Comparison of ENCODE assay signal across 24 cellular contexts in genomic region chr7:2230226-2230625, GRCh38. TPM values are rescaled to one million over a fixed set of nuclear protein-coding genes. Genes with fewer than 3 reads are reported as not detected.
DNase-seq lines count a peak whose midpoint lies in the region; ATAC-seq and TF ChIP-seq lines count a peak whose summit lies in the region.
"Had no signal": no experiment of that assay in that cellular context is flagged by ENCODE, and none has a peak within 500 bp of the region (broad histone marks: within the 10 kb centered on the region; RNA-seq: fewer than 3 reads in every experiment).

No MANE protein-coding gene starts in this region.

- H3K4me1 Mint-ChIP-seq in CD4-positive, CD25-positive, alpha-beta regulatory T cell: peaks cover 0 to 58% (median 22%) of the 10 kb centered on the region in 4 donors
- H3K4me1 Mint-ChIP-seq in CD8-positive, alpha-beta memory T cell: peaks cover 29 to 54% (median 37%) of the 10 kb centered on the region in 3 donors
- H3K4me1 Mint-ChIP-seq in activated T-helper 17 cell treated with anti-CD3 and anti-CD28 coated beads, Interleukin-2, amount 50 U/mL, for 72 hours: peaks cover 9% of the 10 kb centered on the region
- H3K4me1 Mint-ChIP-seq in nephron progenitor cell: peaks cover 32% of the 10 kb centered on the region
- H3K4me1 Mint-ChIP-seq in activated CD4-positive, alpha-beta T cell treated with anti-CD3 and anti-CD28 coated beads, Interleukin-2, amount 10 ng/mL, durations not matched to agents 24 days and 14 days: peaks cover 21% of the 10 kb centered on the region

- CTCF ChIA-PET in CD8-positive, alpha-beta memory T cell (lab: Charles Lee): no interaction called here

- H3K27ac ChIP-seq in CD4-positive, CD25-positive, alpha-beta regulatory T cell (ENCODE audit: insufficient read depth, low read length, poor library complexity, severe bottlenecking): no peak overlapping the region
- no peak overlapping the region for H3K27ac ChIP-seq in CD8-positive, alpha-beta memory T cell (ENCODE audit: low read depth, low read length)
- H3K27ac ChIP-seq: coronary artery, esophagus squamous epithelium, HL-60, left lung, thyroid gland, VCaP had no signal

- POLR2A ChIA-PET in CD8-positive, alpha-beta memory T cell (lab: Charles Lee): no interaction called here

- intact Hi-C loops in activated CD4-positive, alpha-beta T cell treated with anti-CD3 and anti-CD28 coated beads, Interleukin-2, amount 10 ng/mL, durations not matched to agents 24 days and 14 days (cut with micrococcal nuclease): loop anchor here (5.0 kb wide), 4 partner anchors 118 to 663 kb away; partner anchors contain the start of genes CHST12 and EIF3B

- no peaks in the 10 kb centered on the region for H3K27me3 ChIP-seq in CD4-positive, CD25-positive, alpha-beta regulatory T cell (ENCODE audit: control insufficient read depth, insufficient read depth, low read length)
- H3K27me3 ChIP-seq in CD8-positive, alpha-beta memory T cell (ENCODE audit: insufficient read depth, low read length, poor library complexity, severe bottlenecking): no peaks in the 10 kb centered on the region
- H3K27me3 ChIP-seq: esophagus squamous epithelium, left lung, thyroid gland had no signal

- H3K4me1 ChIP-seq in CD4-positive, CD25-positive, alpha-beta regulatory T cell (ENCODE audit: control insufficient read depth, insufficient read depth, low read length, poor library complexity, severe bottlenecking): peaks cover 28% of the 10 kb centered on the region
- H3K4me1 ChIP-seq in CD8-positive, alpha-beta memory T cell (ENCODE audit: insufficient read depth, low read length): peaks cover 28% of the 10 kb centered on the region

- H3K9me3 Mint-ChIP-seq in CD4-positive, CD25-positive, alpha-beta regulatory T cell: no peaks in the 10 kb centered on the region
- H3K9me3 Mint-ChIP-seq in CD8-positive, alpha-beta memory T cell: no peaks in the 10 kb centered on the region
- H3K9me3 Mint-ChIP-seq in activated T-helper 17 cell treated with anti-CD3 and anti-CD28 coated beads, Interleukin-2, amount 50 U/mL, for 72 hours: no peaks in the 10 kb centered on the region
- no peaks in the 10 kb centered on the region for H3K9me3 Mint-ChIP-seq in nephron progenitor cell
- H3K9me3 Mint-ChIP-seq in activated CD4-positive, alpha-beta T cell treated with anti-CD3 and anti-CD28 coated beads, Interleukin-2, amount 10 ng/mL, durations not matched to agents 24 days and 14 days: no peaks in the 10 kb centered on the region
- H3K9me3 Mint-ChIP-seq: activated naive CD4-positive, alpha-beta T cell treated with anti-CD3 and anti-CD28 coated beads for 36 hours; stimulated activated naive CD8-positive, alpha-beta T cell treated with anti-CD3 and anti-CD28 coated beads, Interleukin-15, Interleukin-2, amounts not matched to agents 100 ng/mL and 50 ng/mL, for 24 hours had no signal

- H3K27me3 Mint-ChIP-seq in CD4-positive, CD25-positive, alpha-beta regulatory T cell: no peaks in the 10 kb centered on the region
- no peaks in the 10 kb centered on the region for H3K27me3 Mint-ChIP-seq in CD8-positive, alpha-beta memory T cell
- no peaks in the 10 kb centered on the region for H3K27me3 Mint-ChIP-seq in activated T-helper 17 cell treated with anti-CD3 and anti-CD28 coated beads, Interleukin-2, amount 50 U/mL, for 72 hours
- H3K27me3 Mint-ChIP-seq in nephron progenitor cell (ENCODE audit: low read depth, poor library complexity): no peaks in the 10 kb centered on the region
- no peaks in the 10 kb centered on the region for H3K27me3 Mint-ChIP-seq in activated CD4-positive, alpha-beta T cell treated with anti-CD3 and anti-CD28 coated beads, Interleukin-2, amount 10 ng/mL, durations not matched to agents 24 days and 14 days
- H3K27me3 Mint-ChIP-seq: stimulated activated naive CD8-positive, alpha-beta T cell treated with anti-CD3 and anti-CD28 coated beads, Interleukin-15, Interleukin-2, amounts not matched to agents 100 ng/mL and 50 ng/mL, for 24 hours had no signal

- no peak for DNase-seq in CD4-positive, CD25-positive, alpha-beta regulatory T cell
- DNase-seq in CD8-positive, alpha-beta memory T cell: no peak
- DNase-seq in nephron progenitor cell: no peak
- DNase-seq in activated CD4-positive, alpha-beta T cell treated with anti-CD3 and anti-CD28 coated beads, Interleukin-2, amount 10 ng/mL, durations not matched to agents 24 days and 14 days: no peak
- DNase-seq: activated CD4-positive, alpha-beta T cell treated with anti-CD3 and anti-CD28 coated beads, Interleukin-2, amount 50 U/mL, for 4 hours; activated naive CD4-positive, alpha-beta T cell treated with anti-CD3 and anti-CD28 coated beads for 36 hours; activated T-cell treated with anti-CD3 and anti-CD28 coated beads for 4 hours; Calu3; EL; esophagus squamous epithelium; hippocampal formation; NCI-H187 treated with DMSO at 0.1 percent for 48 hours; NCI-H524 treated with DMSO at 0.1 percent for 48 hours; thyroid gland had no signal

- peaks cover 11% of the 10 kb centered on the region for H3K36me3 Mint-ChIP-seq in CD4-positive, CD25-positive, alpha-beta regulatory T cell
- H3K36me3 Mint-ChIP-seq in CD8-positive, alpha-beta memory T cell: peaks cover 0 to 53% (median 13%) of the 10 kb centered on the region in 3 donors
- peaks cover 54% of the 10 kb centered on the region for H3K36me3 Mint-ChIP-seq in activated T-helper 17 cell treated with anti-CD3 and anti-CD28 coated beads, Interleukin-2, amount 50 U/mL, for 72 hours (ENCODE audit: low read depth)
- peaks cover 48% of the 10 kb centered on the region for H3K36me3 Mint-ChIP-seq in nephron progenitor cell (ENCODE audit: low read depth)
- H3K36me3 Mint-ChIP-seq in activated CD4-positive, alpha-beta T cell treated with anti-CD3 and anti-CD28 coated beads, Interleukin-2, amount 10 ng/mL, durations not matched to agents 24 days and 14 days (ENCODE audit: low read depth): peaks cover 26% of the 10 kb centered on the region

- peak overlapping the region in 1 of 3 donors; percentile 64 for H3K27ac Mint-ChIP-seq in CD4-positive, CD25-positive, alpha-beta regulatory T cell
- peak overlapping the region in 1 of 8 donors; percentile 86 for H3K27ac Mint-ChIP-seq in CD8-positive, alpha-beta memory T cell
- no peak overlapping the region for H3K27ac Mint-ChIP-seq in activated T-helper 17 cell treated with anti-CD3 and anti-CD28 coated beads, Interleukin-2, amount 50 U/mL, for 72 hours
- no peak overlapping the region for H3K27ac Mint-ChIP-seq in nephron progenitor cell
- no peak overlapping the region for H3K27ac Mint-ChIP-seq in activated CD4-positive, alpha-beta T cell treated with anti-CD3 and anti-CD28 coated beads, Interleukin-2, amount 10 ng/mL, durations not matched to agents 24 days and 14 days
- H3K27ac Mint-ChIP-seq: activated naive CD4-positive, alpha-beta T cell treated with anti-CD3 and anti-CD28 coated beads for 36 hours; stimulated activated naive CD8-positive, alpha-beta T cell treated with anti-CD3 and anti-CD28 coated beads, Interleukin-15, Interleukin-2, amounts not matched to agents 100 ng/mL and 50 ng/mL, for 24 hours had no signal

- no peak for TF ChIP-seq CTCF in nephron progenitor cell (IDR thresholded peaks at IDR 0.05)

- H3K4me3 ChIP-seq in CD4-positive, CD25-positive, alpha-beta regulatory T cell (ENCODE audit: low read depth, low read length): no peak overlapping the region
- no peak overlapping the region for H3K4me3 ChIP-seq in CD8-positive, alpha-beta memory T cell (ENCODE audit: low read length)
- H3K4me3 ChIP-seq: coronary artery, esophagus squamous epithelium, left lung, thyroid gland had no signal

- H3K9me3 ChIP-seq in CD4-positive, CD25-positive, alpha-beta regulatory T cell (ENCODE audit: control insufficient read depth in 2 of 2, low read length in 2 of 2): no peaks in the 10 kb centered on the region
- no peaks in the 10 kb centered on the region for H3K9me3 ChIP-seq in CD8-positive, alpha-beta memory T cell (ENCODE audit: low read length)
- H3K9me3 ChIP-seq: esophagus squamous epithelium, left lung, thyroid gland had no signal

- ATAC-seq in CD4-positive, CD25-positive, alpha-beta regulatory T cell (ENCODE audit: low read depth in 2 of 2): no peak
- ATAC-seq in activated T-helper 17 cell treated with anti-CD3 and anti-CD28 coated beads, Interleukin-2, amount 50 U/mL, for 72 hours (replicated peaks): no peak
- no peak for ATAC-seq in HG03135 (IDR thresholded peaks at IDR 0.05; ENCODE audit: unreplicated experiment)
- ATAC-seq in HG03439 (IDR thresholded peaks at IDR 0.05; ENCODE audit: unreplicated experiment): no peak
- ATAC-seq: HCT116, left lung, sciatic nerve had no signal

- peaks cover 25% of the 10 kb centered on the region for H3K36me3 ChIP-seq in CD4-positive, CD25-positive, alpha-beta regulatory T cell (ENCODE audit: control insufficient read depth, insufficient read depth, low read length)
- peaks cover 5% of the 10 kb centered on the region for H3K36me3 ChIP-seq in CD8-positive, alpha-beta memory T cell (ENCODE audit: insufficient read depth, low read length)

- peak overlapping the region in 3 of 4 donors; percentile 29 to 76 (median 31) for H3K4me3 Mint-ChIP-seq in CD4-positive, CD25-positive, alpha-beta regulatory T cell
- H3K4me3 Mint-ChIP-seq in CD8-positive, alpha-beta memory T cell: peak overlapping the region; percentile 8 to 84 (median 35)
- H3K4me3 Mint-ChIP-seq in activated T-helper 17 cell treated with anti-CD3 and anti-CD28 coated beads, Interleukin-2, amount 50 U/mL, for 72 hours: peak overlapping the region; percentile 7
- peak overlapping the region; percentile 49 for H3K4me3 Mint-ChIP-seq in nephron progenitor cell
- no peak overlapping the region for H3K4me3 Mint-ChIP-seq in activated CD4-positive, alpha-beta T cell treated with anti-CD3 and anti-CD28 coated beads, Interleukin-2, amount 10 ng/mL, durations not matched to agents 24 days and 14 days
- H3K4me3 Mint-ChIP-seq: activated naive CD4-positive, alpha-beta T cell treated with anti-CD3 and anti-CD28 coated beads for 36 hours; stimulated activated naive CD8-positive, alpha-beta T cell treated with anti-CD3 and anti-CD28 coated beads, Interleukin-15, Interleukin-2, amounts not matched to agents 100 ng/mL and 50 ng/mL, for 24 hours had no signal

RNA-seq across cellular contexts. Expression of gene MAD1L1, which starts 2.5 kb away (rescaled TPM):
- total RNA-seq in CD4-positive, CD25-positive, alpha-beta regulatory T cell: 282 TPM
- 100 to 1,000 TPM; 225 to 380 (median 339) TPM for polyA plus RNA-seq in CD4-positive, CD25-positive, alpha-beta regulatory T cell
- 10 to 100 TPM; 43.6 to 47.3 TPM for total RNA-seq in CD8-positive, alpha-beta memory T cell
- polyA plus RNA-seq in CD8-positive, alpha-beta memory T cell: 185 TPM
- 10 to 100 TPM; 46.7 to 66.0 TPM for total RNA-seq in activated T-helper 17 cell treated with anti-CD3 and anti-CD28 coated beads, Interleukin-2, amount 50 U/mL, for 72 hours
- total RNA-seq in activated CD4-positive, alpha-beta T cell treated with anti-CD3 and anti-CD28 coated beads, Interleukin-2, amount 10 ng/mL, durations not matched to agents 24 days and 14 days: 48.3 and 54.0 TPM in 2 replicates

RNA-seq across cellular contexts. Expression of gene MRM2, which starts 11.8 kb away (rescaled TPM):
- 7.3 TPM for total RNA-seq in CD4-positive, CD25-positive, alpha-beta regulatory T cell
- 10 to 100 TPM; 33.4 to 39.7 (median 37.8) TPM for polyA plus RNA-seq in CD4-positive, CD25-positive, alpha-beta regulatory T cell
- 10 to 100 TPM; 51.6 to 54.2 TPM for total RNA-seq in CD8-positive, alpha-beta memory T cell
- 35.6 TPM for polyA plus RNA-seq in CD8-positive, alpha-beta memory T cell
- 10 to 100 TPM; 20.9 to 40.2 TPM for total RNA-seq in activated T-helper 17 cell treated with anti-CD3 and anti-CD28 coated beads, Interleukin-2, amount 50 U/mL, for 72 hours
- total RNA-seq in activated CD4-positive, alpha-beta T cell treated with anti-CD3 and anti-CD28 coated beads, Interleukin-2, amount 10 ng/mL, durations not matched to agents 24 days and 14 days: 47.2 and 47.9 TPM in 2 replicates

RNA-seq across cellular contexts. Expression of gene NUDT1, which starts 11.8 kb away (rescaled TPM):
- total RNA-seq in CD4-positive, CD25-positive, alpha-beta regulatory T cell: 17.5 TPM
- 10 to 100 TPM; 60.4 to 73.7 (median 70.9) TPM for polyA plus RNA-seq in CD4-positive, CD25-positive, alpha-beta regulatory T cell
- 10 to 100 TPM; 83.1 to 89.8 TPM for total RNA-seq in CD8-positive, alpha-beta memory T cell
- 52.7 TPM for polyA plus RNA-seq in CD8-positive, alpha-beta memory T cell
- 10 to 100 TPM; 64.5 to 71.9 TPM for total RNA-seq in activated T-helper 17 cell treated with anti-CD3 and anti-CD28 coated beads, Interleukin-2, amount 50 U/mL, for 72 hours
- 69.9 and 81.6 TPM in 2 replicates for total RNA-seq in activated CD4-positive, alpha-beta T cell treated with anti-CD3 and anti-CD28 coated beads, Interleukin-2, amount 10 ng/mL, durations not matched to agents 24 days and 14 days
